Comparison of ENCODE assay signal across 8 cellular contexts in genomic region chr17:83200231-83200699, GRCh38.
DNase-seq lines count a peak whose midpoint lies in the region; ATAC-seq and TF ChIP-seq lines count a peak whose summit lies in the region.

No MANE protein-coding gene starts in this region.

- H3K4me1 ChIP-seq in esophagus (ENCODE audit: control insufficient read depth in 2 of 2, insufficient read depth in 2 of 2, low read length in 1 of 2) (peaks cover 5 to 14% of the 10 kb centered on the region in 2 donors), gastrocnemius medialis (peaks cover 39 to 40% of the 10 kb centered on the region in 2 donors)

- no peaks in the 10 kb centered on the region for H3K36me3 ChIP-seq in WERI-Rb-1
- H3K36me3 ChIP-seq in esophagus (ENCODE audit: control insufficient read depth in 2 of 2, insufficient read depth in 2 of 2, low read length in 1 of 2), result no peaks in the 10 kb centered on the region
- no peaks in the 10 kb centered on the region for H3K36me3 ChIP-seq in gastrocnemius medialis

- ATAC-seq in HG03175 (IDR thresholded peaks at IDR 0.05; ENCODE audit: unreplicated experiment) (peak; percentile 55), gastrocnemius medialis (peak; percentile 18 to 39), GM18505 (IDR thresholded peaks at IDR 0.05; ENCODE audit: unreplicated experiment) (no peak), HG03432 (IDR thresholded peaks at IDR 0.05; ENCODE audit: unreplicated experiment) (no peak), GM18502 (IDR thresholded peaks at IDR 0.05; ENCODE audit: poor library complexity, unreplicated experiment) (no peak), HG03135 (IDR thresholded peaks at IDR 0.05; ENCODE audit: unreplicated experiment) (no peak)

- intact Hi-C loops in gastrocnemius medialis (cut with DNase I; ENCODE audit: low total_unique reads), result no loop called here

- H3K9me3 ChIP-seq in WERI-Rb-1 (ENCODE audit: severe bottlenecking), result peaks cover 9% of the 10 kb centered on the region
- no peaks in the 10 kb centered on the region for H3K9me3 ChIP-seq in esophagus (ENCODE audit: control insufficient read depth in 2 of 2, insufficient read depth in 1 of 2, low read depth in 1 of 2, low read length in 1 of 2)
- H3K9me3 ChIP-seq in gastrocnemius medialis, result no peaks in the 10 kb centered on the region

- H3K27me3 ChIP-seq in WERI-Rb-1 (ENCODE audit: insufficient read depth, low read depth, severe bottlenecking) (no peaks in the 10 kb centered on the region), esophagus (ENCODE audit: control insufficient read depth in 1 of 2, insufficient read depth in 2 of 2, low read length in 2 of 2) (no peaks in the 10 kb centered on the region), gastrocnemius medialis (no peaks in the 10 kb centered on the region)

- H3K4me3 ChIP-seq in WERI-Rb-1 (ENCODE audit: low read depth, low read length), result no peak overlapping the region
- no peak overlapping the region for H3K4me3 ChIP-seq in esophagus (ENCODE audit: low read depth in 1 of 2, low read length in 2 of 2)
- no peak overlapping the region for H3K4me3 ChIP-seq in gastrocnemius medialis

- TF ChIP-seq CTCF in WERI-Rb-1 (IDR thresholded peaks at IDR 0.05; ENCODE audit: low read depth, low read length) (no peak), gastrocnemius medialis (IDR thresholded peaks at IDR 0.05 in 4 of 5, conservative IDR thresholded peaks at IDR 0.05 in 1 of 5) (no peak)

- TF ChIP-seq POLR2A in gastrocnemius medialis (IDR thresholded peaks at IDR 0.05) (no peak), GM18505 (IDR thresholded peaks at IDR 0.05; ENCODE audit: borderline replicate concordance, extremely low read depth, insufficient read depth, insufficient read length) (no peak)

- in situ Hi-C loops in gastrocnemius medialis (cut with MboI; ENCODE audit: low sequenced_read_pairs in 4 of 4), result no loop called here

- WGBS in esophagus, 2 donors, result 55 to 65% methylated on average over 21 of the region's 21 CpGs

- H3K27ac ChIP-seq in WERI-Rb-1 (no peak overlapping the region), esophagus (ENCODE audit: low read depth in 2 of 2, low read length in 1 of 2) (peak overlapping the region; percentile 63 to 86), gastrocnemius medialis (peak overlapping the region; percentile 59 to 69 (median 64))

- DNase-seq in WERI-Rb-1 (peak; percentile 4), gastrocnemius medialis (peak; percentile 29 to 70)

Comparison
In these comparisons a context has a peak if more than half of its experiments do, and no peak if none do; other contexts are left out.
1. ATAC-seq: peak in HG03175 (single experiment) and gastrocnemius medialis (2 of 2); none in GM18505 (single experiment), HG03432 (single experiment), GM18502 (single experiment) and HG03135 (single experiment).